15 cellular contexts compared by ENCODE assay signal in the genomic region with DNA sequence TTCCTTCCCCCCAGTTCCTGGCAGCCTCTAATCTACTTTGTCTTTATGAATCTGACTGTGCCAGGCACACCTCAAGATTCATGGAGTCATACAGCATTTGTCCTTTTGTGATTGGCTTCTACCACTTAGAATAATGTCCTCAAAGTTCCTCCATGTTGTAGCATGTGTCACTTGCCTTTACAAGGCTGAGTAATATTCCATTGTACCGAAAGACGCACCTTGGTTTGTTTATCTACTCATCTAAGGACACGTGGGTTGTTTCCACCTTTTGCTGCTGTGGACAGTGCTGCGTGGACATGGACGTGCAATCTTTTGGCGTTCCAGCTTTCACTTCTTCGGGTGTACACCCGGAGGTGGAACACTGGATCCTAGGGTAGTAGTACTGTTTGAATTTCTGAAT.
"Had no signal": no experiment of that assay in that cellular context is flagged by ENCODE, and none has a peak within 500 bp of the region (broad histone marks: within the 10 kb centered on the region; RNA-seq: fewer than 3 reads in every experiment).

No MANE protein-coding gene starts in this region.

- DNase-seq: activated CD4-positive, alpha-beta T cell treated with anti-CD3 and anti-CD28 coated beads, Interleukin-2, amount 10 ng/mL, durations not matched to agents 7 days and 5 days; activated naive CD4-positive, alpha-beta T cell treated with anti-CD3 and anti-CD28 coated beads for 36 hours; activated naive CD8-positive, alpha-beta T cell treated with anti-CD3 and anti-CD28 coated beads, Interleukin-2, amount 50 U/mL, for 24 hours; hippocampal formation; kidney glomerular epithelial cell; left ventricle myocardium superior; mesenchymal stem cell; naive thymus-derived CD8-positive, alpha-beta T cell; pancreas; stimulated activated CD4-positive, alpha-beta T cell treated with anti-CD3 and anti-CD28 coated beads, Interleukin-15, amount 100 ng/mL, for 24 hours; stimulated activated CD4-positive, alpha-beta T cell treated with anti-CD3 and anti-CD28 coated beads, Interleukin-4, amount 100 ng/mL, for 1 hour; stimulated activated naive B cell treated with anti-CD40 and anti-IgM and Interleukin-4, amounts not matched to agents 10 μg/mL and 1 μg/mL and 100 μg/mL, for 72 hours had no signal

- H3K4me1 Mint-ChIP-seq: activated CD4-positive, alpha-beta T cell treated with anti-CD3 and anti-CD28 coated beads, Interleukin-2, amount 10 ng/mL, durations not matched to agents 7 days and 5 days had no signal

- H3K9me3 ChIP-seq: pancreas had no signal

- H3K27me3 Mint-ChIP-seq: activated CD4-positive, alpha-beta T cell treated with anti-CD3 and anti-CD28 coated beads, Interleukin-2, amount 10 ng/mL, durations not matched to agents 7 days and 5 days; activated naive CD8-positive, alpha-beta T cell treated with anti-CD3 and anti-CD28 coated beads, Interleukin-2, amount 50 U/mL, for 24 hours; naive thymus-derived CD8-positive, alpha-beta T cell; stimulated activated naive B cell treated with anti-CD40 and anti-IgM and Interleukin-4, amounts not matched to agents 10 μg/mL and 1 μg/mL and 100 μg/mL, for 72 hours; type B pancreatic cell had no signal

- H3K27ac Mint-ChIP-seq: activated CD4-positive, alpha-beta T cell treated with anti-CD3 and anti-CD28 coated beads, Interleukin-2, amount 10 ng/mL, durations not matched to agents 7 days and 5 days; activated naive CD4-positive, alpha-beta T cell treated with anti-CD3 and anti-CD28 coated beads for 36 hours; activated naive CD8-positive, alpha-beta T cell treated with anti-CD3 and anti-CD28 coated beads, Interleukin-2, amount 50 U/mL, for 24 hours; activated T-helper 1 cell treated with anti-CD3 and anti-CD28 coated beads, Interleukin-12 subunit alpha, Interleukin-12 subunit beta, Interleukin-2, Interleukin-4 antibody, amounts not matched to agents 30 ng/mL and 10 ng/mL and 1 ng/mL, durations not matched to agents 14 hours and 24 hours and 36 hours; T-helper 2 cell treated with Interferon-gamma antibody and Interleukin-4, amounts not matched to agents 5 μg/mL and 100 μg/mL, for 36 hours; type B pancreatic cell had no signal

- H3K4me3 ChIP-seq: pancreas had no signal

- ATAC-seq: left ventricle myocardium superior; naive thymus-derived CD8-positive, alpha-beta T cell; pancreas had no signal

- H3K27me3 ChIP-seq: pancreas had no signal

- H3K4me3 Mint-ChIP-seq: activated CD4-positive, alpha-beta T cell treated with anti-CD3 and anti-CD28 coated beads, Interleukin-2, amount 10 ng/mL, durations not matched to agents 7 days and 5 days; activated naive CD4-positive, alpha-beta T cell treated with anti-CD3 and anti-CD28 coated beads for 36 hours; activated naive CD8-positive, alpha-beta T cell treated with anti-CD3 and anti-CD28 coated beads, Interleukin-2, amount 50 U/mL, for 24 hours; activated T-helper 1 cell treated with anti-CD3 and anti-CD28 coated beads, Interleukin-12 subunit alpha, Interleukin-12 subunit beta, Interleukin-2, Interleukin-4 antibody, amounts not matched to agents 30 ng/mL and 10 ng/mL and 1 ng/mL, durations not matched to agents 14 hours and 24 hours and 36 hours; naive thymus-derived CD8-positive, alpha-beta T cell; stimulated activated naive B cell treated with anti-CD40 and anti-IgM and Interleukin-4, amounts not matched to agents 10 μg/mL and 1 μg/mL and 100 μg/mL, for 72 hours; T-helper 2 cell treated with Interferon-gamma antibody and Interleukin-4, amounts not matched to agents 5 μg/mL and 100 μg/mL, for 36 hours; type B pancreatic cell had no signal

- H3K9me3 Mint-ChIP-seq: activated CD4-positive, alpha-beta T cell treated with anti-CD3 and anti-CD28 coated beads, Interleukin-2, amount 10 ng/mL, durations not matched to agents 7 days and 5 days; activated naive CD4-positive, alpha-beta T cell treated with anti-CD3 and anti-CD28 coated beads for 36 hours; activated naive CD8-positive, alpha-beta T cell treated with anti-CD3 and anti-CD28 coated beads, Interleukin-2, amount 50 U/mL, for 24 hours; activated T-helper 1 cell treated with anti-CD3 and anti-CD28 coated beads, Interleukin-12 subunit alpha, Interleukin-12 subunit beta, Interleukin-2, Interleukin-4 antibody, amounts not matched to agents 30 ng/mL and 10 ng/mL and 1 ng/mL, durations not matched to agents 14 hours and 24 hours and 36 hours; naive thymus-derived CD8-positive, alpha-beta T cell; stimulated activated naive B cell treated with anti-CD40 and anti-IgM and Interleukin-4, amounts not matched to agents 10 μg/mL and 1 μg/mL and 100 μg/mL, for 72 hours; T-helper 2 cell treated with Interferon-gamma antibody and Interleukin-4, amounts not matched to agents 5 μg/mL and 100 μg/mL, for 36 hours; type B pancreatic cell had no signal

- H3K27ac ChIP-seq: pancreas had no signal

- H3K4me1 ChIP-seq: pancreas had no signal
